In the genomic region with DNA sequence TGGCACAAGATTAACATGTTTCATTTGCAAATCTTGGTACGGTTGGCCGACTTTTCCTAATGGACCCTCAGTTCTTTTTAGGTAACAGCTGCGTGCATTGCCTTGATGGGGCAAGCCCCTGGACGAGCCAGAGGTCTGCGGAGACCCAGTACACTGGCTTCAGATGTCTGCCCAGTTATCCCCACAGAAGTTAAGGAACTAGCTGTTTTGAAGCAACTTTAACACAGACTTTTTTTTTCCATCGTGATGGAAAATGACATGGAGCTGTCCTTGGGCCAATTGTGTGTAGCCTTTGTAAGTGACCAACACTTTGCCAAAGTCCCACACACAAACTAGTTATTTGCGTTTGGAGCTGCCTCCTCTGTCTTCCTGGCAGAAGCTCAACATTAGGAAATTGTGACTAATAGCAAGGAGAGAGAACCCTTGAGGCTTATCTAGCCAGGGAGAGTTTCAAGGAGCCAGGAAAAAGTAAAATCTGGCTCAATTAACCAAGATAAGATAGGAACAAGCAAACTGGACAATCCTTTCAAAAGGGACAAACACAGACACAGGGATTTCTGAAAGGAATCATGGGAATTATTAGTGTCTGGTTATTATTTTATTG, we compare ENCODE assay signal across 17 cellular contexts.
DNase-seq lines count a peak whose midpoint lies in the region; ATAC-seq, FAIRE-seq and TF ChIP-seq lines count a peak whose summit lies in the region.
"Had no signal": no experiment of that assay in that cellular context is flagged by ENCODE, and none has a peak within 500 bp of the region (broad histone marks: within the 10 kb centered on the region; RNA-seq: fewer than 3 reads in every experiment).

No MANE protein-coding gene starts in this region.

- no peaks in the 10 kb centered on the region for H3K9me2 ChIP-seq in Karpas-422 (replicated peaks; ENCODE audit: insufficient read depth, low read length)

- H3K27me3 ChIP-seq in HUES6 (ENCODE audit: control insufficient read depth, insufficient read depth, low read length) = no peaks in the 10 kb centered on the region
- no peaks in the 10 kb centered on the region for H3K27me3 ChIP-seq in bronchial epithelial cell (ENCODE audit: control insufficient read depth, insufficient read depth, low read length)
- H3K27me3 ChIP-seq in Karpas-422 (ENCODE audit: low read length) = no peaks in the 10 kb centered on the region
- no peaks in the 10 kb centered on the region for H3K27me3 ChIP-seq in WERI-Rb-1 (ENCODE audit: insufficient read depth, low read depth, severe bottlenecking)

- no peak overlapping the region for H2AFZ ChIP-seq in Karpas-422 (ENCODE audit: low read length)
- H2AFZ ChIP-seq: PC-9 had no signal

- peak overlapping the region; percentile 68; the same call in 1 of the 2 replicates for H3K27ac ChIP-seq in HUES6 (ENCODE audit: low read depth, low read length)
- H3K27ac ChIP-seq in Karpas-422 (ENCODE audit: low read length) = no peak overlapping the region
- no peak overlapping the region for H3K27ac ChIP-seq in WERI-Rb-1
- H3K27ac ChIP-seq: PC-9 had no signal

- FAIRE-seq in bronchial epithelial cell (lab: Jason Lieb, UNC) (no peak), urothelium cell line (lab: Jason Lieb, UNC) (no peak)

- peak overlapping the region; percentile 79 for H3K9ac ChIP-seq in HUES6 (ENCODE audit: low read length)
- no peak overlapping the region for H3K9ac ChIP-seq in Karpas-422 (ENCODE audit: low read length)

- no peak overlapping the region for H3K4me2 ChIP-seq in Karpas-422 (ENCODE audit: low read depth, low read length, poor library complexity, severe bottlenecking)
- H3K4me2 ChIP-seq: PC-9 had no signal

- H3K36me3 ChIP-seq in HUES6 (ENCODE audit: control insufficient read depth, insufficient read depth, low read length) (no peaks in the 10 kb centered on the region), bronchial epithelial cell (ENCODE audit: control insufficient read depth, insufficient read depth, low read length) (no peaks in the 10 kb centered on the region), Karpas-422 (ENCODE audit: insufficient read depth, low read length) (no peaks in the 10 kb centered on the region), WERI-Rb-1 (no peaks in the 10 kb centered on the region)

- no peaks in the 10 kb centered on the region for H3K9me3 ChIP-seq in HUES6 (ENCODE audit: control insufficient read depth, insufficient read depth, low read depth, low read length)
- no peaks in the 10 kb centered on the region for H3K9me3 ChIP-seq in Karpas-422 (ENCODE audit: low read length)
- H3K9me3 ChIP-seq in WERI-Rb-1 (ENCODE audit: severe bottlenecking) = no peaks in the 10 kb centered on the region
- H3K9me3 ChIP-seq: mucosa of descending colon had no signal

- no peaks in the 10 kb centered on the region for H4K20me1 ChIP-seq in Karpas-422 (ENCODE audit: insufficient read depth, low read depth, low read length)

- H3K79me2 ChIP-seq in Karpas-422 (ENCODE audit: low read length) = no peaks in the 10 kb centered on the region

- H3K4me3 ChIP-seq in HUES6 (ENCODE audit: low read depth, low read length) (no peak overlapping the region), bronchial epithelial cell (ENCODE audit: low read depth, low read length) (no peak overlapping the region), Karpas-422 (ENCODE audit: low read length) (no peak overlapping the region), WERI-Rb-1 (ENCODE audit: low read depth, low read length) (no peak overlapping the region)
- H3K4me3 ChIP-seq: mucosa of descending colon, PC-9 had no signal

- H3K4me1 ChIP-seq in HUES6 (ENCODE audit: control insufficient read depth, insufficient read depth, low read length) = peaks cover 23% of the 10 kb centered on the region
- no peaks in the 10 kb centered on the region for H3K4me1 ChIP-seq in Karpas-422 (ENCODE audit: low read length)

- DNase-seq in bronchial epithelial cell (ENCODE audit: low read depth) (peak; percentile 82), iris pigment epithelial cell (ENCODE audit: low read depth) (peak; percentile 52), stromal cell of bone marrow (ENCODE audit: low read depth) (peak; percentile 69), Karpas-422 (no peak), WERI-Rb-1 (no peak), urothelium cell line (ENCODE audit: low spot score) (no peak)
- DNase-seq: activated CD4-positive, alpha-beta memory T cell treated with anti-CD3 and anti-CD28 coated beads for 36 hours; activated naive CD4-positive, alpha-beta T cell treated with anti-CD3 and anti-CD28 coated beads for 36 hours; hippocampal formation; KBM-7; NCI-H2171; PC-9; retina; T-helper 2 cell had no signal

- no peak for ATAC-seq in HG03139 (IDR thresholded peaks at IDR 0.05; ENCODE audit: unreplicated experiment)
- ATAC-seq: mucosa of descending colon had no signal

- TF ChIP-seq CTCF in bronchial epithelial cell (IDR thresholded peaks at IDR 0.05; ENCODE audit: insufficient read depth, low read length, severe bottlenecking) (no peak), WERI-Rb-1 (IDR thresholded peaks at IDR 0.05; ENCODE audit: low read depth, low read length) (no peak)

Comparison
In these comparisons a context has a peak if more than half of its experiments do, and no peak if none do; other contexts are left out.
1. DNase-seq: peak in bronchial epithelial cell (single experiment), iris pigment epithelial cell (single experiment) and stromal cell of bone marrow (single experiment); none in Karpas-422 (single experiment), WERI-Rb-1 (single experiment) and urothelium cell line (single experiment).